ENCODE assay signal across 23 cellular contexts in genomic region chr22:35719212-35719869, GRCh38. TPM values are rescaled to one million over a fixed set of nuclear protein-coding genes. Genes with fewer than 3 reads are reported as not detected.
"Had no signal": no experiment of that assay in that cellular context is flagged by ENCODE, and none has a peak within 500 bp of the region (broad histone marks: within the 10 kb centered on the region; RNA-seq: fewer than 3 reads in every experiment).

No MANE protein-coding gene starts in this region.

- H3K36me3 ChIP-seq: esophagus muscularis mucosa, heart left ventricle, left ventricle myocardium inferior, spleen, transverse colon had no signal

- H3K27me3 ChIP-seq: dorsolateral prefrontal cortex, esophagus muscularis mucosa, heart left ventricle, transverse colon had no signal

- H3K9me3 ChIP-seq: esophagus muscularis mucosa, heart left ventricle, transverse colon had no signal

- H3K27me3 Mint-ChIP-seq: progenitor cell of endocrine pancreas had no signal

- H3K4me1 Mint-ChIP-seq: activated naive CD8-positive, alpha-beta T cell treated with anti-CD3 and anti-CD28 coated beads for 36 hours; stimulated activated memory B cell treated with anti-CD40 and anti-IgM and Interleukin-4, amounts not matched to agents 10 μg/mL and 1 μg/mL and 100 μg/mL, for 72 hours had no signal

- H3K9me3 Mint-ChIP-seq: activated naive CD8-positive, alpha-beta T cell treated with anti-CD3 and anti-CD28 coated beads for 36 hours; activated T-cell treated with anti-CD3 and anti-CD28 coated beads, Interleukin-2, amount 50 U/mL, for 4 hours; stimulated activated memory B cell treated with anti-CD40 and anti-IgM and Interleukin-4, amounts not matched to agents 10 μg/mL and 1 μg/mL and 100 μg/mL, for 72 hours had no signal

- H3K4me3 Mint-ChIP-seq: activated naive CD8-positive, alpha-beta T cell treated with anti-CD3 and anti-CD28 coated beads for 36 hours; activated T-cell treated with anti-CD3 and anti-CD28 coated beads, Interleukin-2, amount 50 U/mL, for 4 hours; nephron; stimulated activated memory B cell treated with anti-CD40 and anti-IgM and Interleukin-4, amounts not matched to agents 10 μg/mL and 1 μg/mL and 100 μg/mL, for 72 hours had no signal

- H3K4me1 ChIP-seq: esophagus muscularis mucosa, foreskin keratinocyte, spleen, transverse colon had no signal

- H3K27ac Mint-ChIP-seq: activated naive CD8-positive, alpha-beta T cell treated with anti-CD3 and anti-CD28 coated beads for 36 hours; nephron; progenitor cell of endocrine pancreas; stimulated activated memory B cell treated with anti-CD40 and anti-IgM and Interleukin-4, amounts not matched to agents 10 μg/mL and 1 μg/mL and 100 μg/mL, for 72 hours had no signal

- H3K4me3 ChIP-seq: dorsolateral prefrontal cortex, esophagus muscularis mucosa, heart left ventricle, left ventricle myocardium inferior, spleen, transverse colon had no signal

- H3K36me3 Mint-ChIP-seq: activated naive CD8-positive, alpha-beta T cell treated with anti-CD3 and anti-CD28 coated beads for 36 hours; stimulated activated memory B cell treated with anti-CD40 and anti-IgM and Interleukin-4, amounts not matched to agents 10 μg/mL and 1 μg/mL and 100 μg/mL, for 72 hours had no signal

- DNase-seq: activated CD4-positive, alpha-beta T cell treated with anti-CD3 and anti-CD28 coated beads, Interleukin-2, amount 50 U/mL, for 4 hours; activated CD4-positive, CD25-positive, alpha-beta regulatory T cell treated with anti-CD3 and anti-CD28 coated beads, Interleukin-2, amount 50 U/mL, for 72 hours; activated gamma-delta T cell treated with Interleukin-2 at 50 U/mL for 16 hours; activated naive CD8-positive, alpha-beta T cell treated with anti-CD3 and anti-CD28 coated beads for 36 hours; activated T-cell treated with anti-CD3 and anti-CD28 coated beads, Interleukin-2, amount 50 U/mL, for 4 hours; dorsolateral prefrontal cortex; foreskin keratinocyte; heart left ventricle; left ventricle myocardium inferior; mesenchymal stem cell; occipital lobe; spleen; stimulated activated CD4-positive, alpha-beta T cell treated with anti-CD3 and anti-CD28 coated beads, Interleukin-1b, Interleukin-23, amount 100 ng/mL, for 48 hours; substantia nigra; transverse colon had no signal

- H3K27ac ChIP-seq: dorsolateral prefrontal cortex, esophagus muscularis mucosa, foreskin keratinocyte, heart left ventricle, left ventricle myocardium inferior, spleen, transverse colon had no signal

- FAIRE-seq: keratinocyte had no signal

RNA-seq across cellular contexts. Expression of gene APOL5, which starts 1.7 kb away (rescaled TPM):
- total RNA-seq: activated naive CD8-positive, alpha-beta T cell treated with anti-CD3 and anti-CD28 coated beads for 36 hours; activated T-cell treated with anti-CD3 and anti-CD28 coated beads, Interleukin-2, amount 50 U/mL, for 4 hours; chondrocyte; foreskin keratinocyte; heart left ventricle; left ventricle myocardium inferior; occipital lobe; progenitor cell of endocrine pancreas; sciatic nerve; spleen; T-helper 2 cell treated with Interferon-gamma antibody and Interleukin-4, amounts not matched to agents 100 ng/mL and 5 ng/mL, for 36 hours; transverse colon had no signal
- polyA plus RNA-seq: foreskin keratinocyte, keratinocyte, spleen had no signal
